ENCODE assay signal across 29 cellular contexts in genomic region chr20:14672066-14672465, GRCh38.
"Had no signal": no experiment of that assay in that cellular context is flagged by ENCODE, and none has a peak within 500 bp of the region (broad histone marks: within the 10 kb centered on the region; RNA-seq: fewer than 3 reads in every experiment).

No MANE protein-coding gene starts in this region.

- H3K27me3 ChIP-seq: colonic mucosa, dorsolateral prefrontal cortex, esophagus muscularis mucosa, stomach, suprapubic skin, transverse colon, uterus had no signal

- H3K27ac Mint-ChIP-seq: activated CD8-positive, alpha-beta T cell treated with anti-CD3 and anti-CD28 coated beads, Interleukin-2, amount 10 ng/mL, durations not matched to agents 7 days and 5 days; activated naive CD4-positive, alpha-beta T cell treated with anti-CD3 and anti-CD28 coated beads, Interleukin-2, amount 50 U/mL, for 24 hours; activated T-helper 1 cell treated with anti-CD3 and anti-CD28 coated beads, Interleukin-12 subunit alpha, Interleukin-12 subunit beta, Interleukin-2, Interleukin-4 antibody, amounts not matched to agents 30 ng/mL and 10 ng/mL and 1 ng/mL, durations not matched to agents 14 hours and 24 hours and 36 hours; brain; effector memory CD8-positive, alpha-beta T cell; naive B cell; stimulated activated memory B cell treated with anti-CD40 and anti-IgM and Interleukin-4, amounts not matched to agents 10 μg/mL and 1 μg/mL and 100 μg/mL, for 72 hours had no signal

- H3K4me1 Mint-ChIP-seq: activated naive CD4-positive, alpha-beta T cell treated with anti-CD3 and anti-CD28 coated beads, Interleukin-2, amount 50 U/mL, for 24 hours; naive B cell; neural crest cell; stimulated activated memory B cell treated with anti-CD40 and anti-IgM and Interleukin-4, amounts not matched to agents 10 μg/mL and 1 μg/mL and 100 μg/mL, for 72 hours had no signal

- DNase-seq: activated CD4-positive, alpha-beta T cell treated with anti-CD3 and anti-CD28 coated beads for 1 hour; activated CD4-positive, alpha-beta T cell treated with anti-CD3 and anti-CD28 coated beads, Interleukin-2, amount 50 U/mL, for 1 hour; activated CD8-positive, alpha-beta T cell treated with anti-CD3 and anti-CD28 coated beads, Interleukin-2, amount 10 ng/mL, durations not matched to agents 7 days and 5 days; activated gamma-delta T cell treated with Interleukin-2 at 50 U/mL for 16 hours; aorta; colonic mucosa; effector memory CD8-positive, alpha-beta T cell; kidney; lower lobe of right lung; mesendoderm; mucosa of descending colon; naive B cell; occipital lobe; posterior cingulate gyrus; small intestine; stimulated activated CD4-positive, alpha-beta T cell treated with anti-CD3 and anti-CD28 coated beads, Interleukin-15, amount 100 ng/mL, for 24 hours; stomach; T-helper 9 cell; transverse colon; uterus had no signal

- H3K36me3 ChIP-seq: colonic mucosa, esophagus muscularis mucosa, lower lobe of right lung, stomach, suprapubic skin, transverse colon, uterus had no signal

- H3K27me3 Mint-ChIP-seq: activated naive CD4-positive, alpha-beta T cell treated with anti-CD3 and anti-CD28 coated beads, Interleukin-2, amount 50 U/mL, for 24 hours; brain; effector memory CD8-positive, alpha-beta T cell; naive B cell; stimulated activated memory B cell treated with anti-CD40 and anti-IgM and Interleukin-4, amounts not matched to agents 10 μg/mL and 1 μg/mL and 100 μg/mL, for 72 hours had no signal

- H3K4me1 ChIP-seq: colonic mucosa, esophagus muscularis mucosa, lower lobe of right lung, stomach, uterus had no signal

- H3K9me3 ChIP-seq: colonic mucosa, esophagus muscularis mucosa, lower lobe of right lung, mucosa of descending colon, suprapubic skin, transverse colon, uterus had no signal

- ATAC-seq: activated CD8-positive, alpha-beta T cell treated with anti-CD3 and anti-CD28 coated beads, Interleukin-2, amount 10 ng/mL, durations not matched to agents 7 days and 5 days; effector memory CD8-positive, alpha-beta T cell; lower lobe of right lung; mucosa of descending colon; sciatic nerve; stimulated activated memory B cell treated with anti-CD40 and anti-IgM and Interleukin-4, amounts not matched to agents 10 μg/mL and 1 μg/mL and 100 μg/mL, for 72 hours had no signal

- H3K27ac ChIP-seq: colonic mucosa, dorsolateral prefrontal cortex, esophagus muscularis mucosa, lower lobe of right lung, stomach, suprapubic skin, transverse colon, uterus had no signal

- H3K36me3 Mint-ChIP-seq: activated naive CD4-positive, alpha-beta T cell treated with anti-CD3 and anti-CD28 coated beads, Interleukin-2, amount 50 U/mL, for 24 hours; brain; naive B cell; stimulated activated memory B cell treated with anti-CD40 and anti-IgM and Interleukin-4, amounts not matched to agents 10 μg/mL and 1 μg/mL and 100 μg/mL, for 72 hours had no signal

- H3K4me3 ChIP-seq: colonic mucosa, dorsolateral prefrontal cortex, esophagus muscularis mucosa, lower lobe of right lung, mucosa of descending colon, stomach, suprapubic skin, transverse colon, uterus had no signal

- H3K4me3 Mint-ChIP-seq: activated CD8-positive, alpha-beta T cell treated with anti-CD3 and anti-CD28 coated beads, Interleukin-2, amount 10 ng/mL, durations not matched to agents 7 days and 5 days; activated naive CD4-positive, alpha-beta T cell treated with anti-CD3 and anti-CD28 coated beads, Interleukin-2, amount 50 U/mL, for 24 hours; activated T-helper 1 cell treated with anti-CD3 and anti-CD28 coated beads, Interleukin-12 subunit alpha, Interleukin-12 subunit beta, Interleukin-2, Interleukin-4 antibody, amounts not matched to agents 30 ng/mL and 10 ng/mL and 1 ng/mL, durations not matched to agents 14 hours and 24 hours and 36 hours; brain; effector memory CD8-positive, alpha-beta T cell; naive B cell; neural crest cell; stimulated activated memory B cell treated with anti-CD40 and anti-IgM and Interleukin-4, amounts not matched to agents 10 μg/mL and 1 μg/mL and 100 μg/mL, for 72 hours had no signal
